Comparison of ENCODE assay signal across 18 cellular contexts in the genomic region with DNA sequence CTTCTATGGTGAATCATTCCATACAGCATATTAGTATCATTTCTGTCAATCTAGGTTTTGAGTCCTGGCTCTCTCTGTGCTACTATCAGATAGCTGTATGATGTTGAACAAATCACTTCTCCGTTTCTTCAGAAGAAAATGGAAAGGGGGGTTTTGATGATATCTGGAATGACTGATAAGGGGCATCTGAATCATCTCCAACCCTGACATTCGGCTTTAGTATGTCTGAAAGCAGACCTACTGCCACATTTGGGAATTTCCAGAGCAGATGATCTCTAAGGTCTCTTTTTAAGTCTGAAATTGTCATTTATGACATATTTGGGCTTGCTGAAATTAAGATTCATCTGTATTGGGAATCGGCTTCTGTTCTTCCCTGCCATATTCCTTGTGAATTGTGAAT. TPM values are rescaled to one million over a fixed set of nuclear protein-coding genes. Genes with fewer than 3 reads are reported as not detected.
A peak's percentile ranks its signal among the peaks of the same experiment; 100 is the strongest.
DNase-seq lines count a peak whose midpoint lies in the region; ATAC-seq lines count a peak whose summit lies in the region.
"Had no signal": no experiment of that assay in that cellular context is flagged by ENCODE, and none has a peak within 500 bp of the region (broad histone marks: within the 10 kb centered on the region; RNA-seq: fewer than 3 reads in every experiment).

No MANE protein-coding gene starts in this region.

- H3K36me3 Mint-ChIP-seq in activated T-cell treated with anti-CD3 and anti-CD28 coated beads, Interleukin-2, amount 50 U/mL, for 24 hours (ENCODE audit: low read depth) = peaks cover 41% of the 10 kb centered on the region
- peaks cover 14% of the 10 kb centered on the region for H3K36me3 Mint-ChIP-seq in activated T-helper 1 cell treated with anti-CD3 and anti-CD28 coated beads, Interleukin-12 subunit alpha, Interleukin-12 subunit beta, Interleukin-2, Interleukin-4 antibody, amounts not matched to agents 30 ng/mL and 10 ng/mL and 1 ng/mL, durations not matched to agents 14 hours and 24 hours and 36 hours (ENCODE audit: low read depth)
- peaks cover 36% of the 10 kb centered on the region for H3K36me3 Mint-ChIP-seq in activated T-helper 2 cell treated with anti-CD3 and anti-CD28 coated beads, Interferon-gamma antibody, Interleukin-2, Interleukin-4, amounts not matched to agents 10 μg/mL and 5 μg/mL and 100 μg/mL, durations not matched to agents 14 hours and 24 hours and 36 hours (ENCODE audit: low read depth)
- peaks cover 39% of the 10 kb centered on the region for H3K36me3 Mint-ChIP-seq in stimulated activated memory B cell treated with anti-CD40 and anti-IgM and Interleukin-4, amounts not matched to agents 10 μg/mL and 1 μg/mL and 100 μg/mL, for 72 hours

- intact Hi-C loops in activated T-helper 1 cell treated with anti-CD3 and anti-CD28 coated beads, Interleukin-12 subunit alpha, Interleukin-12 subunit beta, Interleukin-2, Interleukin-4 antibody, amounts not matched to agents 30 ng/mL and 10 ng/mL and 1 ng/mL, durations not matched to agents 14 hours and 24 hours and 36 hours (cut with micrococcal nuclease) = loop anchor here (1.0 kb wide), 1 partner anchor 19 kb away; the partner anchor contains the start of gene COPS7A
- intact Hi-C loops in activated T-helper 2 cell treated with anti-CD3 and anti-CD28 coated beads, Interferon-gamma antibody, Interleukin-2, Interleukin-4, amounts not matched to agents 10 μg/mL and 5 μg/mL and 100 μg/mL, durations not matched to agents 14 hours and 24 hours and 36 hours (cut with micrococcal nuclease) = no loop called here
- intact Hi-C loops in left cardiac atrium (cut with DNase I) = no loop called here

- no peaks in the 10 kb centered on the region for H3K27me3 Mint-ChIP-seq in activated T-cell treated with anti-CD3 and anti-CD28 coated beads, Interleukin-2, amount 50 U/mL, for 24 hours
- H3K27me3 Mint-ChIP-seq in activated T-helper 1 cell treated with anti-CD3 and anti-CD28 coated beads, Interleukin-12 subunit alpha, Interleukin-12 subunit beta, Interleukin-2, Interleukin-4 antibody, amounts not matched to agents 30 ng/mL and 10 ng/mL and 1 ng/mL, durations not matched to agents 14 hours and 24 hours and 36 hours (ENCODE audit: insufficient read depth) = no peaks in the 10 kb centered on the region
- no peaks in the 10 kb centered on the region for H3K27me3 Mint-ChIP-seq in activated T-helper 2 cell treated with anti-CD3 and anti-CD28 coated beads, Interferon-gamma antibody, Interleukin-2, Interleukin-4, amounts not matched to agents 10 μg/mL and 5 μg/mL and 100 μg/mL, durations not matched to agents 14 hours and 24 hours and 36 hours (ENCODE audit: low read depth)
- H3K27me3 Mint-ChIP-seq in stimulated activated memory B cell treated with anti-CD40 and anti-IgM and Interleukin-4, amounts not matched to agents 10 μg/mL and 1 μg/mL and 100 μg/mL, for 72 hours = no peaks in the 10 kb centered on the region

- peaks cover 45% of the 10 kb centered on the region for H3K4me1 Mint-ChIP-seq in activated T-cell treated with anti-CD3 and anti-CD28 coated beads, Interleukin-2, amount 50 U/mL, for 24 hours (ENCODE audit: low read depth)
- peaks cover 27% of the 10 kb centered on the region for H3K4me1 Mint-ChIP-seq in activated T-helper 1 cell treated with anti-CD3 and anti-CD28 coated beads, Interleukin-12 subunit alpha, Interleukin-12 subunit beta, Interleukin-2, Interleukin-4 antibody, amounts not matched to agents 30 ng/mL and 10 ng/mL and 1 ng/mL, durations not matched to agents 14 hours and 24 hours and 36 hours (ENCODE audit: low read depth)
- H3K4me1 Mint-ChIP-seq in activated T-helper 2 cell treated with anti-CD3 and anti-CD28 coated beads, Interferon-gamma antibody, Interleukin-2, Interleukin-4, amounts not matched to agents 10 μg/mL and 5 μg/mL and 100 μg/mL, durations not matched to agents 14 hours and 24 hours and 36 hours (ENCODE audit: low read depth) = peaks cover 30% of the 10 kb centered on the region
- H3K4me1 Mint-ChIP-seq in stimulated activated memory B cell treated with anti-CD40 and anti-IgM and Interleukin-4, amounts not matched to agents 10 μg/mL and 1 μg/mL and 100 μg/mL, for 72 hours = peaks cover 25% of the 10 kb centered on the region

- DNase-seq in activated T-cell treated with anti-CD3 and anti-CD28 coated beads, Interleukin-2, amount 50 U/mL, for 24 hours = no peak
- no peak for DNase-seq in activated T-cell treated with anti-CD3 and anti-CD28 coated beads, Interleukin-2, amount 50 U/mL, for 48 hours
- no peak for DNase-seq in activated T-helper 1 cell treated with anti-CD3 and anti-CD28 coated beads, Interleukin-12 subunit alpha, Interleukin-12 subunit beta, Interleukin-2, Interleukin-4 antibody, amounts not matched to agents 30 ng/mL and 10 ng/mL and 1 ng/mL, durations not matched to agents 14 hours and 24 hours and 36 hours (ENCODE audit: low spot score)
- no peak for DNase-seq in activated T-helper 2 cell treated with anti-CD3 and anti-CD28 coated beads, Interferon-gamma antibody, Interleukin-2, Interleukin-4, amounts not matched to agents 10 μg/mL and 5 μg/mL and 100 μg/mL, durations not matched to agents 14 hours and 24 hours and 36 hours (ENCODE audit: low spot score)
- no peak for DNase-seq in left cardiac atrium
- DNase-seq: ACHN; AML-193; KBM-7; NCI-H1105; NCI-H1694; NCI-H2081 treated with DMSO at 0.1 percent for 48 hours; NCI-H510A; NCI-H748 treated with DMSO at 0.1 percent for 48 hours; NK-92 treated with Interleukin-12 subunit alpha and Interleukin-12 subunit beta, amount 100 ng/mL, for 24 hours; Peyer's patch had no signal

- H3K4me3 Mint-ChIP-seq in activated T-cell treated with anti-CD3 and anti-CD28 coated beads, Interleukin-2, amount 50 U/mL, for 24 hours = peak overlapping the region; percentile 24
- H3K4me3 Mint-ChIP-seq in activated T-helper 1 cell treated with anti-CD3 and anti-CD28 coated beads, Interleukin-12 subunit alpha, Interleukin-12 subunit beta, Interleukin-2, Interleukin-4 antibody, amounts not matched to agents 30 ng/mL and 10 ng/mL and 1 ng/mL, durations not matched to agents 14 hours and 24 hours and 36 hours = no peak overlapping the region
- peak overlapping the region; percentile 8 for H3K4me3 Mint-ChIP-seq in activated T-helper 2 cell treated with anti-CD3 and anti-CD28 coated beads, Interferon-gamma antibody, Interleukin-2, Interleukin-4, amounts not matched to agents 10 μg/mL and 5 μg/mL and 100 μg/mL, durations not matched to agents 14 hours and 24 hours and 36 hours (ENCODE audit: low read depth)
- H3K4me3 Mint-ChIP-seq in stimulated activated memory B cell treated with anti-CD40 and anti-IgM and Interleukin-4, amounts not matched to agents 10 μg/mL and 1 μg/mL and 100 μg/mL, for 72 hours = no peak overlapping the region

- H3K27ac Mint-ChIP-seq in activated T-cell treated with anti-CD3 and anti-CD28 coated beads, Interleukin-2, amount 50 U/mL, for 24 hours = peak overlapping the region; percentile 92
- H3K27ac Mint-ChIP-seq in activated T-helper 1 cell treated with anti-CD3 and anti-CD28 coated beads, Interleukin-12 subunit alpha, Interleukin-12 subunit beta, Interleukin-2, Interleukin-4 antibody, amounts not matched to agents 30 ng/mL and 10 ng/mL and 1 ng/mL, durations not matched to agents 14 hours and 24 hours and 36 hours = peak overlapping the region; percentile 27
- H3K27ac Mint-ChIP-seq in activated T-helper 2 cell treated with anti-CD3 and anti-CD28 coated beads, Interferon-gamma antibody, Interleukin-2, Interleukin-4, amounts not matched to agents 10 μg/mL and 5 μg/mL and 100 μg/mL, durations not matched to agents 14 hours and 24 hours and 36 hours = peak overlapping the region; percentile 90
- H3K27ac Mint-ChIP-seq in stimulated activated memory B cell treated with anti-CD40 and anti-IgM and Interleukin-4, amounts not matched to agents 10 μg/mL and 1 μg/mL and 100 μg/mL, for 72 hours = peak overlapping the region; percentile 18

- no peak for ATAC-seq in stimulated activated memory B cell treated with anti-CD40 and anti-IgM and Interleukin-4, amounts not matched to agents 10 μg/mL and 1 μg/mL and 100 μg/mL, for 72 hours
- ATAC-seq in HG03521 (IDR thresholded peaks at IDR 0.05; ENCODE audit: unreplicated experiment) = no peak
- ATAC-seq in left cardiac atrium = no peak
- ATAC-seq: HepG2 had no signal

- H3K9me3 Mint-ChIP-seq in activated T-cell treated with anti-CD3 and anti-CD28 coated beads, Interleukin-2, amount 50 U/mL, for 24 hours = peaks cover 9% of the 10 kb centered on the region
- H3K9me3 Mint-ChIP-seq in activated T-helper 1 cell treated with anti-CD3 and anti-CD28 coated beads, Interleukin-12 subunit alpha, Interleukin-12 subunit beta, Interleukin-2, Interleukin-4 antibody, amounts not matched to agents 30 ng/mL and 10 ng/mL and 1 ng/mL, durations not matched to agents 14 hours and 24 hours and 36 hours = peaks cover 6% of the 10 kb centered on the region
- H3K9me3 Mint-ChIP-seq in activated T-helper 2 cell treated with anti-CD3 and anti-CD28 coated beads, Interferon-gamma antibody, Interleukin-2, Interleukin-4, amounts not matched to agents 10 μg/mL and 5 μg/mL and 100 μg/mL, durations not matched to agents 14 hours and 24 hours and 36 hours = peaks cover 8% of the 10 kb centered on the region
- H3K9me3 Mint-ChIP-seq in stimulated activated memory B cell treated with anti-CD40 and anti-IgM and Interleukin-4, amounts not matched to agents 10 μg/mL and 1 μg/mL and 100 μg/mL, for 72 hours = peaks cover 5% of the 10 kb centered on the region

RNA-seq across cellular contexts. Expression of gene MLF2, which starts 10.1 kb away (rescaled TPM):
- total RNA-seq in activated T-helper 1 cell treated with anti-CD3 and anti-CD28 coated beads, Interleukin-12 subunit alpha, Interleukin-12 subunit beta, Interleukin-2, Interleukin-4 antibody, amounts not matched to agents 30 ng/mL and 10 ng/mL and 1 ng/mL, durations not matched to agents 14 hours and 24 hours and 36 hours = 159 and 161 TPM in 2 replicates
- 162 and 172 TPM in 2 replicates for total RNA-seq in activated T-helper 2 cell treated with anti-CD3 and anti-CD28 coated beads, Interferon-gamma antibody, Interleukin-2, Interleukin-4, amounts not matched to agents 10 μg/mL and 5 μg/mL and 100 μg/mL, durations not matched to agents 14 hours and 24 hours and 36 hours
- 100 to 1,000 TPM; 118 to 149 TPM for total RNA-seq in left cardiac atrium

RNA-seq across cellular contexts. Expression of gene COPS7A, which starts 19.0 kb away (rescaled TPM):
- 34.6 and 36.2 TPM in 2 replicates for total RNA-seq in activated T-helper 1 cell treated with anti-CD3 and anti-CD28 coated beads, Interleukin-12 subunit alpha, Interleukin-12 subunit beta, Interleukin-2, Interleukin-4 antibody, amounts not matched to agents 30 ng/mL and 10 ng/mL and 1 ng/mL, durations not matched to agents 14 hours and 24 hours and 36 hours
- total RNA-seq in activated T-helper 2 cell treated with anti-CD3 and anti-CD28 coated beads, Interferon-gamma antibody, Interleukin-2, Interleukin-4, amounts not matched to agents 10 μg/mL and 5 μg/mL and 100 μg/mL, durations not matched to agents 14 hours and 24 hours and 36 hours = 33.0 and 35.6 TPM in 2 replicates
- 10 to 100 TPM; 61.3 to 71.2 TPM for total RNA-seq in left cardiac atrium

RNA-seq across cellular contexts. Expression of gene PTMS, which starts 23.3 kb away (rescaled TPM):
- total RNA-seq in activated T-helper 1 cell treated with anti-CD3 and anti-CD28 coated beads, Interleukin-12 subunit alpha, Interleukin-12 subunit beta, Interleukin-2, Interleukin-4 antibody, amounts not matched to agents 30 ng/mL and 10 ng/mL and 1 ng/mL, durations not matched to agents 14 hours and 24 hours and 36 hours = 247 and 262 TPM in 2 replicates
- 235 and 262 TPM in 2 replicates for total RNA-seq in activated T-helper 2 cell treated with anti-CD3 and anti-CD28 coated beads, Interferon-gamma antibody, Interleukin-2, Interleukin-4, amounts not matched to agents 10 μg/mL and 5 μg/mL and 100 μg/mL, durations not matched to agents 14 hours and 24 hours and 36 hours
- total RNA-seq in left cardiac atrium = 100 to 1,000 TPM; 164 to 189 TPM

RNA-seq across cellular contexts. Expression of gene LAG3, which starts 29.5 kb away (rescaled TPM):
- 268 and 275 TPM in 2 replicates for total RNA-seq in activated T-helper 1 cell treated with anti-CD3 and anti-CD28 coated beads, Interleukin-12 subunit alpha, Interleukin-12 subunit beta, Interleukin-2, Interleukin-4 antibody, amounts not matched to agents 30 ng/mL and 10 ng/mL and 1 ng/mL, durations not matched to agents 14 hours and 24 hours and 36 hours
- 215 and 223 TPM in 2 replicates for total RNA-seq in activated T-helper 2 cell treated with anti-CD3 and anti-CD28 coated beads, Interferon-gamma antibody, Interleukin-2, Interleukin-4, amounts not matched to agents 10 μg/mL and 5 μg/mL and 100 μg/mL, durations not matched to agents 14 hours and 24 hours and 36 hours
- total RNA-seq in left cardiac atrium = under 1 TPM; 0.62 to 0.97 TPM

RNA-seq across cellular contexts. Expression of gene PIANP, which starts 42.2 kb away (rescaled TPM):
- 0.07 and 0.08 TPM in 2 replicates for total RNA-seq in activated T-helper 1 cell treated with anti-CD3 and anti-CD28 coated beads, Interleukin-12 subunit alpha, Interleukin-12 subunit beta, Interleukin-2, Interleukin-4 antibody, amounts not matched to agents 30 ng/mL and 10 ng/mL and 1 ng/mL, durations not matched to agents 14 hours and 24 hours and 36 hours
- 0.18 TPM in 1 of 2 replicates, not detected in the other for total RNA-seq in activated T-helper 2 cell treated with anti-CD3 and anti-CD28 coated beads, Interferon-gamma antibody, Interleukin-2, Interleukin-4, amounts not matched to agents 10 μg/mL and 5 μg/mL and 100 μg/mL, durations not matched to agents 14 hours and 24 hours and 36 hours
- under 1 TPM; 0.18 to 0.42 TPM for total RNA-seq in left cardiac atrium
- total RNA-seq: HepG2, Peyer's patch had no signal

Comparison
In these comparisons a context has a peak if more than half of its experiments do, and no peak if none do; other contexts are left out.
1. H3K27ac Mint-ChIP-seq: peak in every context shown above with its lines; median percentile 92 in activated T-cell treated with anti-CD3 and anti-CD28 coated beads, Interleukin-2, amount 50 U/mL, for 24 hours; 90 in activated T-helper 2 cell treated with anti-CD3 and anti-CD28 coated beads, Interferon-gamma antibody, Interleukin-2, Interleukin-4, amounts not matched to agents 10 μg/mL and 5 μg/mL and 100 μg/mL, durations not matched to agents 14 hours and 24 hours and 36 hours; 27 in activated T-helper 1 cell treated with anti-CD3 and anti-CD28 coated beads, Interleukin-12 subunit alpha, Interleukin-12 subunit beta, Interleukin-2, Interleukin-4 antibody, amounts not matched to agents 30 ng/mL and 10 ng/mL and 1 ng/mL, durations not matched to agents 14 hours and 24 hours and 36 hours; 18 in stimulated activated memory B cell treated with anti-CD40 and anti-IgM and Interleukin-4, amounts not matched to agents 10 μg/mL and 1 μg/mL and 100 μg/mL, for 72 hours.
2. H3K4me3 Mint-ChIP-seq: peak in activated T-cell treated with anti-CD3 and anti-CD28 coated beads, Interleukin-2, amount 50 U/mL, for 24 hours (single experiment) and activated T-helper 2 cell treated with anti-CD3 and anti-CD28 coated beads, Interferon-gamma antibody, Interleukin-2, Interleukin-4, amounts not matched to agents 10 μg/mL and 5 μg/mL and 100 μg/mL, durations not matched to agents 14 hours and 24 hours and 36 hours (single experiment); none in activated T-helper 1 cell treated with anti-CD3 and anti-CD28 coated beads, Interleukin-12 subunit alpha, Interleukin-12 subunit beta, Interleukin-2, Interleukin-4 antibody, amounts not matched to agents 30 ng/mL and 10 ng/mL and 1 ng/mL, durations not matched to agents 14 hours and 24 hours and 36 hours (single experiment) and stimulated activated memory B cell treated with anti-CD40 and anti-IgM and Interleukin-4, amounts not matched to agents 10 μg/mL and 1 μg/mL and 100 μg/mL, for 72 hours (single experiment).